Comparison of ENCODE assay signal across 20 cellular contexts in the genomic region with DNA sequence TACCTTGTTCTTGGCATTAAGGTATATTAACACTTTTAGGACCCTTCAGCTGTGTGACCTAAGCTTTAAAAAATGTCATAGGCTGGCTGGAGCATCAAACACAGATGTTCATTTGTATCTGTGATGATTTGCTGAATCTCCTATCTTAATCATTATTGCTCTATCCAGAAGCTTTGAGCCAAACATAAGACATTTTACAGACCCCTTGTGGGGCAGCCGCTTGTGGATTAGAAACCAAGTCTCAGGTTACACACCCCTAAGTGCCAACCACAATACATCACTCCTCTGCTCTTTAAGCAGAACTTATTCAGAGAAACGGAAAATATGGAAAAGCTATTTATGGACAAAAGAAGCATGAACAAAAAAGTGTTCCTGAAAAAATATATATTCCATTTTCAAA.
DNase-seq lines count a peak whose midpoint lies in the region; ATAC-seq and TF ChIP-seq lines count a peak whose summit lies in the region.
"Had no signal": no experiment of that assay in that cellular context is flagged by ENCODE, and none has a peak within 500 bp of the region (broad histone marks: within the 10 kb centered on the region; RNA-seq: fewer than 3 reads in every experiment).

No MANE protein-coding gene starts in this region.

- no peaks in the 10 kb centered on the region for H3K9me2 ChIP-seq in SK-N-SH

- TF ChIP-seq CTCF in SK-N-SH (IDR thresholded peaks at IDR 0.05) (no peak), type B pancreatic cell (conservative IDR thresholded peaks at IDR 0.05) (no peak)

- no peak overlapping the region for H2AFZ ChIP-seq in SK-N-SH (ENCODE audit: low read depth)

- H3K9me3 Mint-ChIP-seq in type B pancreatic cell, result no peaks in the 10 kb centered on the region
- H3K9me3 Mint-ChIP-seq: activated CD4-positive, alpha-beta memory T cell treated with anti-CD3 and anti-CD28 coated beads, Interleukin-2, amount 10 ng/mL, durations not matched to agents 7 days and 5 days; nephron; stimulated activated naive CD8-positive, alpha-beta T cell treated with anti-CD3 and anti-CD28 coated beads, Interleukin-15, amount 100 ng/mL, for 72 hours; T-helper 2 cell treated with Interferon-gamma antibody and Interleukin-4, amounts not matched to agents 5 μg/mL and 100 μg/mL, for 36 hours had no signal

- H3K9me3 ChIP-seq in SK-N-SH, result no peaks in the 10 kb centered on the region
- H3K9me3 ChIP-seq: psoas muscle had no signal

- no peaks in the 10 kb centered on the region for H3K36me3 ChIP-seq in SK-N-SH (replicated peaks in 1 of 2; ENCODE audit: control insufficient read depth in 1 of 2, insufficient read depth in 2 of 2, low read length in 1 of 2)

- H3K4me1 ChIP-seq in SK-N-SH (ENCODE audit: control insufficient read depth in 1 of 2, insufficient read depth in 2 of 2, low read depth in 1 of 2, low read length in 1 of 2), result peaks cover 0 to 14% of the 10 kb centered on the region in 2 experiments; a peak in 1 of 4 replicates
- H3K4me1 ChIP-seq: psoas muscle had no signal

- no peak overlapping the region for H3K4me3 ChIP-seq in SK-N-SH (ENCODE audit: low read depth in 2 of 2, low read length in 1 of 2)
- H3K4me3 ChIP-seq: psoas muscle had no signal

- TF ChIP-seq RAD21 in SK-N-SH (IDR thresholded peaks at IDR 0.05; ENCODE audit: low read length), result no peak

- no peaks in the 10 kb centered on the region for H3K27me3 Mint-ChIP-seq in type B pancreatic cell
- H3K27me3 Mint-ChIP-seq: activated CD4-positive, alpha-beta memory T cell treated with anti-CD3 and anti-CD28 coated beads, Interleukin-2, amount 10 ng/mL, durations not matched to agents 7 days and 5 days; stimulated activated naive CD8-positive, alpha-beta T cell treated with anti-CD3 and anti-CD28 coated beads, Interleukin-15, amount 100 ng/mL, for 72 hours had no signal

- H3K4me2 ChIP-seq in SK-N-SH, result no peak overlapping the region

- DNase-seq in NCI-H2171 treated with DMSO at 0.1 percent for 48 hours (lab: John Stamatoyannopoulos, UW), result peak; percentile 41
- no peak for DNase-seq in NCI-H2171 (lab: John Stamatoyannopoulos, UW)
- peak; percentile 62 for DNase-seq in NCI-H446 treated with DMSO at 0.1 percent for 48 hours (lab: John Stamatoyannopoulos, UW)
- peak; percentile 2 for DNase-seq in SK-N-SH
- no peak for DNase-seq in type B pancreatic cell (ENCODE audit: extremely low spot score, unreplicated experiment)
- no peak for DNase-seq in erythroblast (lab: John Stamatoyannopoulos, UW)
- DNase-seq: activated CD4-positive, alpha-beta memory T cell treated with anti-CD3 and anti-CD28 coated beads, Interleukin-2, amount 10 ng/mL, durations not matched to agents 7 days and 5 days; activated naive CD4-positive, alpha-beta T cell; activated T-cell treated with anti-CD3 and anti-CD28 coated beads, Interleukin-2, amount 50 U/mL, for 1 hour; central memory CD4-positive, alpha-beta T cell; PC-3; psoas muscle; stimulated activated CD4-positive, alpha-beta T cell treated with anti-CD3 and anti-CD28 coated beads, Interleukin-4, amount 100 ng/mL, for 1 hour; stimulated activated naive CD8-positive, alpha-beta T cell treated with anti-CD3 and anti-CD28 coated beads, Interleukin-15, amount 100 ng/mL, for 72 hours had no signal

- H3K36me3 Mint-ChIP-seq in type B pancreatic cell, result no peaks in the 10 kb centered on the region
- H3K36me3 Mint-ChIP-seq: IgD-negative memory B cell had no signal

- no peak overlapping the region for H3K27ac ChIP-seq in SK-N-SH (ENCODE audit: low read depth in 2 of 2, low read length in 1 of 2)
- H3K27ac ChIP-seq: psoas muscle had no signal

- H3K4me3 Mint-ChIP-seq in type B pancreatic cell, result peak overlapping the region; percentile 37
- H3K4me3 Mint-ChIP-seq: activated CD4-positive, alpha-beta memory T cell treated with anti-CD3 and anti-CD28 coated beads, Interleukin-2, amount 10 ng/mL, durations not matched to agents 7 days and 5 days; stimulated activated naive CD8-positive, alpha-beta T cell treated with anti-CD3 and anti-CD28 coated beads, Interleukin-15, amount 100 ng/mL, for 72 hours; T-helper 2 cell treated with Interferon-gamma antibody and Interleukin-4, amounts not matched to agents 5 μg/mL and 100 μg/mL, for 36 hours had no signal

- H3K27ac Mint-ChIP-seq in type B pancreatic cell, result no peak overlapping the region
- H3K27ac Mint-ChIP-seq: activated CD4-positive, alpha-beta memory T cell treated with anti-CD3 and anti-CD28 coated beads, Interleukin-2, amount 10 ng/mL, durations not matched to agents 7 days and 5 days; IgD-negative memory B cell; stimulated activated naive CD8-positive, alpha-beta T cell treated with anti-CD3 and anti-CD28 coated beads, Interleukin-15, amount 100 ng/mL, for 72 hours; T-helper 2 cell treated with Interferon-gamma antibody and Interleukin-4, amounts not matched to agents 5 μg/mL and 100 μg/mL, for 36 hours had no signal

- H3K4me1 Mint-ChIP-seq in type B pancreatic cell (ENCODE audit: unreplicated experiment), result peaks cover 20% of the 10 kb centered on the region
- H3K4me1 Mint-ChIP-seq: activated CD4-positive, alpha-beta memory T cell treated with anti-CD3 and anti-CD28 coated beads, Interleukin-2, amount 10 ng/mL, durations not matched to agents 7 days and 5 days; stimulated activated naive CD8-positive, alpha-beta T cell treated with anti-CD3 and anti-CD28 coated beads, Interleukin-15, amount 100 ng/mL, for 72 hours had no signal

- no peaks in the 10 kb centered on the region for H3K79me2 ChIP-seq in SK-N-SH (ENCODE audit: insufficient read depth)

- H4K20me1 ChIP-seq in SK-N-SH (ENCODE audit: insufficient read depth), result no peaks in the 10 kb centered on the region

- H3K27me3 ChIP-seq in SK-N-SH (ENCODE audit: insufficient read depth), result no peaks in the 10 kb centered on the region

- H3K9ac ChIP-seq in SK-N-SH, result no peak overlapping the region

- 21% methylated on average over 2 of the region's 2 CpGs for WGBS in SK-N-SH (ENCODE audit: low lambda C conversion rate)

- POLR2A ChIA-PET in SK-N-SH (lab: Yijun Ruan, JAX), result no interaction called here

- H3F3A ChIP-seq in SK-N-SH (replicated peaks; ENCODE audit: insufficient read depth), result no peaks in the 10 kb centered on the region

- TF ChIP-seq EP300 in SK-N-SH (IDR thresholded peaks at IDR 0.05; ENCODE audit: borderline replicate concordance in 1 of 2, low read depth in 1 of 2, low read length in 1 of 2), result no peak

- no peak for TF ChIP-seq POLR2A in erythroblast (IDR thresholded peaks at IDR 0.05; ENCODE audit: low read length)

- CTCF ChIA-PET in SK-N-SH (lab: Yijun Ruan, JAX), result interaction anchor here (0.5 to 1.3 kb wide), 3 partner anchors 24 to 67 kb away, joined by 3 read pairs; no protein-coding TSS in a partner anchor

- ATAC-seq in HG03159 (IDR thresholded peaks at IDR 0.05; ENCODE audit: unreplicated experiment), result no peak
- no peak for ATAC-seq in GM21576 (IDR thresholded peaks at IDR 0.05; ENCODE audit: unreplicated experiment)
- ATAC-seq: esophagus mucosa; PC-3; psoas muscle; stimulated activated naive CD8-positive, alpha-beta T cell treated with anti-CD3 and anti-CD28 coated beads, Interleukin-15, amount 100 ng/mL, for 72 hours had no signal

TF ChIP-seq in SK-N-SH, 30 proteins besides CTCF, POLR2A, EP300 and RAD21 (continues in another document):
- TF ChIP-seq, protein P1, sequence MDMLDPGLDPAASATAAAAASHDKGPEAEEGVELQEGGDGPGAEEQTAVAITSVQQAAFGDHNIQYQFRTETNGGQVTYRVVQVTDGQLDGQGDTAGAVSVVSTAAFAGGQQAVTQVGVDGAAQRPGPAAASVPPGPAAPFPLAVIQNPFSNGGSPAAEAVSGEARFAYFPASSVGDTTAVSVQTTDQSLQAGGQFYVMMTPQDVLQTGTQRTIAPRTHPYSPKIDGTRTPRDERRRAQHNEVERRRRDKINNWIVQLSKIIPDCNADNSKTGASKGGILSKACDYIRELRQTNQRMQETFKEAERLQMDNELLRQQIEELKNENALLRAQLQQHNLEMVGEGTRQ (IDR thresholded peaks at IDR 0.05; ENCODE audit: borderline replicate concordance, low read depth, low read length), result no peak
- TF ChIP-seq, protein P2, sequence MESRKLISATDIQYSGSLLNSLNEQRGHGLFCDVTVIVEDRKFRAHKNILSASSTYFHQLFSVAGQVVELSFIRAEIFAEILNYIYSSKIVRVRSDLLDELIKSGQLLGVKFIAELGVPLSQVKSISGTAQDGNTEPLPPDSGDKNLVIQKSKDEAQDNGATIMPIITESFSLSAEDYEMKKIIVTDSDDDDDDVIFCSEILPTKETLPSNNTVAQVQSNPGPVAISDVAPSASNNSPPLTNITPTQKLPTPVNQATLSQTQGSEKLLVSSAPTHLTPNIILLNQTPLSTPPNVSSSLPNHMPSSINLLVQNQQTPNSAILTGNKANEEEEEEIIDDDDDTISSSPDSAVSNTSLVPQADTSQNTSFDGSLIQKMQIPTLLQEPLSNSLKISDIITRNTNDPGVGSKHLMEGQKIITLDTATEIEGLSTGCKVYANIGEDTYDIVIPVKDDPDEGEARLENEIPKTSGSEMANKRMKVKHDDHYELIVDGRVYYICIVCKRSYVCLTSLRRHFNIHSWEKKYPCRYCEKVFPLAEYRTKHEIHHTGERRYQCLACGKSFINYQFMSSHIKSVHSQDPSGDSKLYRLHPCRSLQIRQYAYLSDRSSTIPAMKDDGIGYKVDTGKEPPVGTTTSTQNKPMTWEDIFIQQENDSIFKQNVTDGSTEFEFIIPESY (IDR thresholded peaks at IDR 0.05; ENCODE audit: borderline replicate concordance, low read depth), result no peak
- TF ChIP-seq SIN3A (IDR thresholded peaks at IDR 0.05; ENCODE audit: borderline replicate concordance, low read depth, low read length) (no peak), RCOR1 (IDR thresholded peaks at IDR 0.05; ENCODE audit: low read length) (no peak), TAF1 (IDR thresholded peaks at IDR 0.05; ENCODE audit: borderline replicate concordance, low read depth, low read length) (no peak), EZH2phosphoT487 (IDR thresholded peaks at IDR 0.05; ENCODE audit: borderline replicate concordance, low read depth) (no peak), MXI1 (IDR thresholded peaks at IDR 0.05; ENCODE audit: low read depth, low read length) (no peak), RFX5 (IDR thresholded peaks at IDR 0.05; ENCODE audit: low read length) (no peak), FOXM1 (IDR thresholded peaks at IDR 0.05; ENCODE audit: low read depth) (no peak), GABPA (IDR thresholded peaks at IDR 0.05; ENCODE audit: low read depth) (no peak), MEF2A (IDR thresholded peaks at IDR 0.05; ENCODE audit: borderline replicate concordance, low read depth) (no peak)
- TF ChIP-seq, protein P3, sequence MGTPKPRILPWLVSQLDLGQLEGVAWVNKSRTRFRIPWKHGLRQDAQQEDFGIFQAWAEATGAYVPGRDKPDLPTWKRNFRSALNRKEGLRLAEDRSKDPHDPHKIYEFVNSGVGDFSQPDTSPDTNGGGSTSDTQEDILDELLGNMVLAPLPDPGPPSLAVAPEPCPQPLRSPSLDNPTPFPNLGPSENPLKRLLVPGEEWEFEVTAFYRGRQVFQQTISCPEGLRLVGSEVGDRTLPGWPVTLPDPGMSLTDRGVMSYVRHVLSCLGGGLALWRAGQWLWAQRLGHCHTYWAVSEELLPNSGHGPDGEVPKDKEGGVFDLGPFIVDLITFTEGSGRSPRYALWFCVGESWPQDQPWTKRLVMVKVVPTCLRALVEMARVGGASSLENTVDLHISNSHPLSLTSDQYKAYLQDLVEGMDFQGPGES (IDR thresholded peaks at IDR 0.05; ENCODE audit: low read depth, low read length), result no peak

Comparison
In these comparisons a context has a peak if more than half of its experiments do, and no peak if none do; other contexts are left out.
1. DNase-seq: peak in NCI-H2171 treated with DMSO at 0.1 percent for 48 hours (single experiment), NCI-H446 treated with DMSO at 0.1 percent for 48 hours (single experiment) and SK-N-SH (single experiment); none in NCI-H2171 (single experiment), type B pancreatic cell (single experiment) and erythroblast (0 of 2).